ENCODE assay signal across 1 cellular context in genomic region chr2:84946204-84947009, GRCh38.
TF ChIP-seq lines count a peak whose summit lies in the region.

No MANE protein-coding gene starts in this region.

TF ChIP-seq in HepG2, 621 proteins besides CTCF, POLR2A, EP300 and RAD21 (continued from another document and continues in another):
- TF ChIP-seq RBM39 (IDR thresholded peaks at IDR 0.05; ENCODE audit: low read depth, low read length, poor library complexity, severe bottlenecking) (no peak), TERF1 (CRISPR knock-in tag; IDR thresholded peaks at IDR 0.05) (no peak), TCF7L2 (IDR thresholded peaks at IDR 0.05; ENCODE audit: low read depth, low read length) (no peak), POGK (CRISPR knock-in tag; conservative IDR thresholded peaks at IDR 0.05) (no peak), MED1 (CRISPR knock-in tag; IDR thresholded peaks at IDR 0.05) (peak; percentile 98), ZNF709 (CRISPR knock-in tag; IDR thresholded peaks at IDR 0.05) (no peak), CEBPB (IDR thresholded peaks at IDR 0.05; ENCODE audit: borderline replicate concordance, low read depth, low read length) (no peak), ZNF7 (CRISPR knock-in tag; IDR thresholded peaks at IDR 0.05) (no peak), KDM3A (CRISPR knock-in tag; IDR thresholded peaks at IDR 0.05; ENCODE audit: low read depth) (no peak; the same call in 1 of the 2 replicates), SSRP1 (CRISPR knock-in tag; IDR thresholded peaks at IDR 0.05) (no peak), ZNF234 (CRISPR knock-in tag; conservative IDR thresholded peaks at IDR 0.05) (no peak), RCOR2 (CRISPR knock-in tag; IDR thresholded peaks at IDR 0.05) (peak; percentile 94), UBTF (CRISPR knock-in tag; IDR thresholded peaks at IDR 0.05) (peak; percentile 45; the same call in 1 of the 2 replicates), ZNF589 (CRISPR knock-in tag; conservative IDR thresholded peaks at IDR 0.05) (peak; percentile 86), ELF4 (CRISPR knock-in tag; IDR thresholded peaks at IDR 0.05; ENCODE audit: borderline replicate concordance) (no peak), USF2 (IDR thresholded peaks at IDR 0.05; ENCODE audit: low read depth, low read length) (no peak), USF2 (CRISPR knock-in tag; IDR thresholded peaks at IDR 0.05; ENCODE audit: borderline replicate concordance) (no peak), MEF2D (CRISPR knock-in tag; IDR thresholded peaks at IDR 0.05) (peak; percentile 88; the same call in 1 of the 2 replicates), ZNF772 (CRISPR knock-in tag; IDR thresholded peaks at IDR 0.05) (peak; percentile 51; the same call in 1 of the 2 replicates), TBL1XR1 (IDR thresholded peaks at IDR 0.05; ENCODE audit: borderline replicate concordance, low read length, partially characterized antibody) (no peak), ZNF75D (CRISPR knock-in tag; IDR thresholded peaks at IDR 0.05; ENCODE audit: borderline replicate concordance) (no peak), NFE2 (CRISPR knock-in tag; IDR thresholded peaks at IDR 0.05) (no peak), IRF9 (CRISPR knock-in tag; IDR thresholded peaks at IDR 0.05; ENCODE audit: borderline replicate concordance) (peak; percentile 95), ZFX (CRISPR knock-in tag; IDR thresholded peaks at IDR 0.05; ENCODE audit: low read depth) (peak; percentile 97), KMT2A (CRISPR knock-in tag; IDR thresholded peaks at IDR 0.05) (peak; percentile 75), ZSCAN12 (CRISPR knock-in tag; IDR thresholded peaks at IDR 0.05) (no peak), ZNF280B (CRISPR knock-in tag; IDR thresholded peaks at IDR 0.05; ENCODE audit: borderline replicate concordance) (peak; percentile 63; the same call in 1 of the 2 replicates), ZBTB14 (CRISPR knock-in tag; IDR thresholded peaks at IDR 0.05) (no peak), ZNF230 (CRISPR knock-in tag; IDR thresholded peaks at IDR 0.05) (no peak), NBN (conservative IDR thresholded peaks at IDR 0.05) (no peak), GFI1 (CRISPR knock-in tag; IDR thresholded peaks at IDR 0.05; ENCODE audit: borderline replicate concordance) (peak; percentile 80), JUNB (CRISPR knock-in tag; IDR thresholded peaks at IDR 0.05; ENCODE audit: borderline replicate concordance) (peak; percentile 31; the same call in 1 of the 2 replicates), ZBTB42 (CRISPR knock-in tag; IDR thresholded peaks at IDR 0.05) (no peak), ZFP36L1 (CRISPR knock-in tag; IDR thresholded peaks at IDR 0.05) (no peak), ZHX1 (CRISPR knock-in tag; IDR thresholded peaks at IDR 0.05; ENCODE audit: low read depth) (peak; percentile 79; the same call in 1 of the 2 replicates), SMAD9 (CRISPR knock-in tag; IDR thresholded peaks at IDR 0.05) (no peak), FOXP4 (CRISPR knock-in tag; IDR thresholded peaks at IDR 0.05) (peak; percentile 72), DMAP1 (CRISPR knock-in tag; IDR thresholded peaks at IDR 0.05) (peak; percentile 67; the same call in 1 of the 2 replicates), CEBPG (CRISPR knock-in tag; IDR thresholded peaks at IDR 0.05) (peak; percentile 66), FOXO1 (CRISPR knock-in tag; IDR thresholded peaks at IDR 0.05) (peak; percentile 59; the same call in 1 of the 2 replicates), JARID2 (CRISPR knock-in tag; IDR thresholded peaks at IDR 0.05; ENCODE audit: insufficient replicate concordance) (no peak), NR2F6 (IDR thresholded peaks at IDR 0.05) (peak; percentile 54; the same call in 1 of the 2 replicates), NR2F6 (CRISPR knock-in tag; IDR thresholded peaks at IDR 0.05) (peak; percentile 84), ZBTB25 (CRISPR knock-in tag; IDR thresholded peaks at IDR 0.05) (0 out of 2 replicates have a peak, but pooled peaks have one; percentile 51), ZNF768 (CRISPR knock-in tag; IDR thresholded peaks at IDR 0.05) (peak; percentile 58), PTBP1 (IDR thresholded peaks at IDR 0.05; ENCODE audit: low read depth, low read length, poor library complexity, severe bottlenecking) (no peak), BHLHE40 (IDR thresholded peaks at IDR 0.05; ENCODE audit: low read length) (peak; percentile 69), ZMYM4 (CRISPR knock-in tag; IDR thresholded peaks at IDR 0.05) (peak; percentile 25; the same call in 1 of the 2 replicates), MLLT10 (CRISPR knock-in tag; IDR thresholded peaks at IDR 0.05) (no peak), ZMYM3 (CRISPR knock-in tag; IDR thresholded peaks at IDR 0.05) (peak; percentile 82), IRF2 (CRISPR knock-in tag; IDR thresholded peaks at IDR 0.05) (peak; percentile 47; the same call in 1 of the 2 replicates), ZNF468 (CRISPR knock-in tag; IDR thresholded peaks at IDR 0.05) (no peak), PRMT3 (CRISPR knock-in tag; IDR thresholded peaks at IDR 0.05; ENCODE audit: borderline replicate concordance, low read depth) (peak; percentile 46; the same call in 1 of the 2 replicates)
